Comparison of ENCODE assay signal across 9 cellular contexts in genomic region chr17:12064395-12064794, GRCh38.
"Had no signal": no experiment of that assay in that cellular context is flagged by ENCODE, and none has a peak within 500 bp of the region (broad histone marks: within the 10 kb centered on the region; RNA-seq: fewer than 3 reads in every experiment).

No MANE protein-coding gene starts in this region.

- DNase-seq: GM23248, GOT3, H7, HFFc6, KG1 had no signal

- H3K4me3 Mint-ChIP-seq: HFFc6, IgD-negative memory B cell had no signal

- H3K9me3 Mint-ChIP-seq: HFFc6 had no signal

- H3K27me3 Mint-ChIP-seq: IgD-negative memory B cell had no signal

- H3K27ac ChIP-seq: GM23248, HL-60 had no signal

- H3K9ac ChIP-seq: GM23248 had no signal

- H2AFZ ChIP-seq: GM23248 had no signal

- H3K36me3 ChIP-seq: HAP-1 had no signal

- H3K9me3 ChIP-seq: HAP-1 had no signal

- H3K27ac Mint-ChIP-seq: HFFc6, IgD-negative memory B cell had no signal

- H3K4me3 ChIP-seq: GM23248, HAP-1 had no signal

- H3K4me1 ChIP-seq: HAP-1 had no signal

- ATAC-seq: HCT116 had no signal
